In genomic region chr15:77087213-77087612, GRCh38 we compare ENCODE assay signal across 24 cellular contexts.
"Had no signal": no experiment of that assay in that cellular context is flagged by ENCODE, and none has a peak within 500 bp of the region (broad histone marks: within the 10 kb centered on the region; RNA-seq: fewer than 3 reads in every experiment).

No MANE protein-coding gene starts in this region.

- DNase-seq: IMR-90, Karpas-422, KG1, MG63, NCI-H1092, NCI-H1105 treated with DMSO at 0.1 percent for 48 hours, NCI-H1417 treated with DMSO at 0.1 percent for 48 hours, NCI-H146, NCI-H1694 treated with DMSO at 0.1 percent for 48 hours, NCI-H1930, NCI-H2081, NCI-H2107, NCI-H2227 treated with DMSO at 0.1 percent for 48 hours, NCI-H446, NCI-H510A, NCI-H524 treated with DMSO at 0.1 percent for 48 hours, NCI-H69, NCI-H774, Right ventricle myocardium superior, RPMI8226, SIG-M5, SK-N-SH, SW 1271 had no signal

- H3K4me3 ChIP-seq: MG63 had no signal

- H3K27me3 ChIP-seq: MG63 had no signal

- H3K9me3 ChIP-seq: MG63, SK-N-SH had no signal

- ATAC-seq: HepG2 had no signal

- H3K36me3 ChIP-seq: MG63 had no signal
